ENCODE assay signal across 11 cellular contexts in the genomic region with DNA sequence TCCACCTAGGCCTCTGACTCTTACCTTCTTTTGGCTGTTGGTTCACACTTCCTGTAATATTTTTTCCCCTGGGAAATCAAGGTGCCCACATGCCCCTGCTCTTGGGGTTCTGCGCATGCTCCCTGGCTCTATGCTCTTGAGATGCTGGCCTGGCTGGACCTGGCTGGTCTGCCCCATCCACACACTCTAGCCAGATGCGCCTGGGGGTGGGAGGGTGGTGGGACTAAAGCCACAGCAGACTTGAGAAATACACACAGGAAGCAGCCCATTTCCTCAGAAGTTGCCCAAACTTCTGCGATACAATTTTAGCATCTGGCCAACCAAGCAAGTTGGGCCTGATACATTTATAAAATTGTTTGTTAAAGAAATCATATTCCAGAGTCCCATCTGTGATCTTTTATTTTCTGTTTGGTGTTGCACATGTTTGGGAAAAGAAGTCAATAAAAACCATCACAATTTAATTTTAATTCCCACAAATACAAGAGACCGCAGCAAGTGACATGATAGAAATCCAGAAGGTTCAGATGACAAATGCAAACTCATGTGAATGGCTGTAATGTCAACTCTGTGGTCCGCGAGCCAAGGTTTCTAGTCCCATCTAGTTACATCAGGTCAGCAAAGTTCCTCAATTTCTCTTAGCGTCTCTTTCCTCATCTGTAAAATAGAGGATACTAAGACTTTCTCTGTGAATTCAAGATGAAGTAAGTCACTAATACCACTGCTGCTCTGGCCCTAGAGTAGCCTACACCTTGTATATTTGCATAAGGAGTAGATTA. TPM values are rescaled to one million over a fixed set of nuclear protein-coding genes. Genes with fewer than 3 reads are reported as not detected.
DNase-seq lines count a peak whose midpoint lies in the region; ATAC-seq and TF ChIP-seq lines count a peak whose summit lies in the region.
"Had no signal": no experiment of that assay in that cellular context is flagged by ENCODE, and none has a peak within 500 bp of the region (broad histone marks: within the 10 kb centered on the region; RNA-seq: fewer than 3 reads in every experiment).

No MANE protein-coding gene starts in this region.

- peaks cover 10% of the 10 kb centered on the region for H3K9me1 ChIP-seq in IMR-90 (ENCODE audit: insufficient read depth, low read length)

- no peak overlapping the region for H4K5ac ChIP-seq in IMR-90 (ENCODE audit: low read depth, low read length)

- peaks cover 60 to 92% (median 90%) of the 10 kb centered on the region in 3 donors for H3K4me1 Mint-ChIP-seq in naive B cell

- no peak overlapping the region for H2BK120ac ChIP-seq in IMR-90 (ENCODE audit: low read depth, low read length)

- H2AK9ac ChIP-seq in IMR-90 (replicated peaks; ENCODE audit: low read depth, low read length, poor library complexity), result no peak overlapping the region

- peak overlapping the region; percentile 68 to 97 (median 94) for H3K27ac Mint-ChIP-seq in naive B cell
- H3K27ac Mint-ChIP-seq: activated CD4-positive, alpha-beta T cell treated with anti-CD3 and anti-CD28 coated beads, Interleukin-2, amount 10 ng/mL, durations not matched to agents 24 days and 14 days had no signal

- H3K4me1 ChIP-seq in IMR-90 (ENCODE audit: control insufficient read depth, insufficient read depth, low read length), result peaks cover 19% of the 10 kb centered on the region

- TF ChIP-seq RAD21 in IMR-90 (IDR thresholded peaks at IDR 0.05; ENCODE audit: low read length), result no peak

- no peak overlapping the region for H4K8ac ChIP-seq in IMR-90 (ENCODE audit: low read depth in 2 of 2, low read length in 2 of 2)

- no peak overlapping the region for H3K18ac ChIP-seq in IMR-90 (ENCODE audit: low read depth, low read length)

- no peaks in the 10 kb centered on the region for H3K36me3 ChIP-seq in IMR-90 (ENCODE audit: control insufficient read depth, insufficient read depth, low read length)

- no peaks in the 10 kb centered on the region for H3K36me3 Mint-ChIP-seq in naive B cell

- no TSS peak for BruUV-seq in IMR-90 (replicated peaks; lab: Mats Ljungman, UMichigan)

- no peaks in the 10 kb centered on the region for H3K27me3 Mint-ChIP-seq in naive B cell
- H3K27me3 Mint-ChIP-seq: activated CD4-positive, alpha-beta T cell treated with anti-CD3 and anti-CD28 coated beads, Interleukin-2, amount 10 ng/mL, durations not matched to agents 24 days and 14 days had no signal

- CTCF ChIA-PET in IMR-90 (lab: Yijun Ruan, JAX) (no interaction called here), HEK293T (lab: Yijun Ruan, JAX) (no interaction called here)

- WGBS in IMR-90 (ENCODE audit: extremely low coverage in 2 of 2, insufficient read length in 1 of 2), 2 experiments, result no CpG with 5 or more reads among the region's 7 CpGs

- no peak overlapping the region for H3K56ac ChIP-seq in IMR-90 (ENCODE audit: extremely low read depth, insufficient read depth, low read length)

- H3K9me3 ChIP-seq in IMR-90 (ENCODE audit: control insufficient read depth, insufficient read depth, low read length), result peaks cover 4% of the 10 kb centered on the region

- no peak overlapping the region for H2BK5ac ChIP-seq in IMR-90 (ENCODE audit: low read depth, low read length, poor library complexity, severe bottlenecking)

- ATAC-seq in IMR-90 (ENCODE audit: low read depth), result no peak
- ATAC-seq in naive B cell (ENCODE audit: low read depth in 2 of 2), result peak in 1 of 2 donors; percentile 11
- no peak for ATAC-seq in GM21576 (IDR thresholded peaks at IDR 0.05; ENCODE audit: unreplicated experiment)
- ATAC-seq in HG03108 (IDR thresholded peaks at IDR 0.05; ENCODE audit: unreplicated experiment), result no peak

- POLR2A ChIA-PET in IMR-90 (lab: Charles Lee; ENCODE audit: unreplicated experiment), result no interaction called here
- POLR2A ChIA-PET in HEK293T (lab: Yijun Ruan, JAX), result no interaction called here

- H4K91ac ChIP-seq in IMR-90 (ENCODE audit: insufficient read depth, low read depth, low read length), result no peak overlapping the region

- DNase-seq in Ammon's horn (ENCODE audit: low spot score) (peak; percentile 68), IMR-90 (no peak), UCSD-AML1 (lab: John Stamatoyannopoulos, UW; ENCODE audit: unreplicated experiment) (peak; percentile 74), naive B cell (no peak), HEK293T (ENCODE audit: extremely low spot score) (no peak), cerebellar cortex (ENCODE audit: low spot score) (no peak)
- DNase-seq: GOT3; stimulated activated CD4-positive, alpha-beta T cell treated with anti-CD3 and anti-CD28 coated beads, Interleukin-4, amount 100 ng/mL, for 1 hour had no signal

- intact Hi-C loops in IMR-90 (cut with micrococcal nuclease), result no loop called here

- peak overlapping the region; percentile 74 to 90 (median 82) for H3K4me3 Mint-ChIP-seq in naive B cell
- H3K4me3 Mint-ChIP-seq: activated CD4-positive, alpha-beta T cell treated with anti-CD3 and anti-CD28 coated beads, Interleukin-2, amount 10 ng/mL, durations not matched to agents 24 days and 14 days had no signal

- H3K14ac ChIP-seq in IMR-90 (replicated peaks; ENCODE audit: low read depth, low read length), result no peak overlapping the region

- no peak overlapping the region for H3K9ac ChIP-seq in IMR-90 (ENCODE audit: low read depth, low read length)

- H3K27me3 ChIP-seq in IMR-90 (ENCODE audit: control insufficient read depth, insufficient read depth, low read length), result no peaks in the 10 kb centered on the region; the same call in 1 of the 2 replicates

- no peak overlapping the region for H3K27ac ChIP-seq in IMR-90 (ENCODE audit: insufficient read depth, low read length)

- no peak overlapping the region for H3K23ac ChIP-seq in IMR-90 (ENCODE audit: low read depth, low read length)

- in situ Hi-C loops in IMR-90 (cut with MboI; ENCODE audit: low sequenced_read_pairs), result no loop called here

- TF ChIP-seq CTCF in IMR-90 (conservative IDR thresholded peaks at IDR 0.05; ENCODE audit: low read depth, low read length), result no peak

- H3K4ac ChIP-seq in IMR-90 (ENCODE audit: low read depth, low read length), result no peak overlapping the region

- no peaks in the 10 kb centered on the region for H4K20me1 ChIP-seq in IMR-90 (ENCODE audit: insufficient read depth, low read length)

- no peak overlapping the region for H2BK15ac ChIP-seq in IMR-90 (ENCODE audit: low read depth, low read length)

- TF ChIP-seq POLR2A in IMR-90 (IDR thresholded peaks at IDR 0.05; ENCODE audit: low read depth, low read length), result no peak

- H3K9me3 Mint-ChIP-seq in naive B cell, result peaks cover 0 to 14% (median 0%) of the 10 kb centered on the region in 7 donors
- H3K9me3 Mint-ChIP-seq: activated CD4-positive, alpha-beta T cell treated with anti-CD3 and anti-CD28 coated beads, Interleukin-2, amount 10 ng/mL, durations not matched to agents 24 days and 14 days had no signal

- H3K4me2 ChIP-seq in IMR-90 (ENCODE audit: low read depth, low read length), result no peak overlapping the region

- no peak overlapping the region for H2BK20ac ChIP-seq in IMR-90 (ENCODE audit: low read depth, low read length)

- dilution Hi-C loops in IMR-90 (cut with HindIII; ENCODE audit: low sequenced_read_pairs, unreplicated experiment), result no loop called here

- no peak overlapping the region for H3K4me3 ChIP-seq in IMR-90 (ENCODE audit: insufficient read depth, low read depth, low read length)

- peak overlapping the region; percentile 18 for H2AFZ ChIP-seq in IMR-90 (replicated peaks; ENCODE audit: low read length, poor library complexity)

- no peaks in the 10 kb centered on the region for H3K79me1 ChIP-seq in IMR-90 (ENCODE audit: low read depth in 1 of 2, low read length in 2 of 2)

- no peak overlapping the region for H2AK5ac ChIP-seq in IMR-90 (ENCODE audit: low read depth, low read length)

TF ChIP-seq in IMR-90, 13 proteins besides CTCF, POLR2A, EP300 and RAD21:
- TF ChIP-seq, protein P1, sequence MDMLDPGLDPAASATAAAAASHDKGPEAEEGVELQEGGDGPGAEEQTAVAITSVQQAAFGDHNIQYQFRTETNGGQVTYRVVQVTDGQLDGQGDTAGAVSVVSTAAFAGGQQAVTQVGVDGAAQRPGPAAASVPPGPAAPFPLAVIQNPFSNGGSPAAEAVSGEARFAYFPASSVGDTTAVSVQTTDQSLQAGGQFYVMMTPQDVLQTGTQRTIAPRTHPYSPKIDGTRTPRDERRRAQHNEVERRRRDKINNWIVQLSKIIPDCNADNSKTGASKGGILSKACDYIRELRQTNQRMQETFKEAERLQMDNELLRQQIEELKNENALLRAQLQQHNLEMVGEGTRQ (IDR thresholded peaks at IDR 0.05; ENCODE audit: low read depth, low read length), result no peak
- TF ChIP-seq SMC3 (IDR thresholded peaks at IDR 0.05; ENCODE audit: low read depth, low read length) (no peak), BHLHE40 (IDR thresholded peaks at IDR 0.05; ENCODE audit: low read depth, low read length) (no peak), RCOR1 (IDR thresholded peaks at IDR 0.05; ENCODE audit: insufficient replicate concordance, low read length) (no peak), NFE2L2 (IDR thresholded peaks at IDR 0.05; ENCODE audit: low read depth, low read length) (no peak)

TF ChIP-seq in HEK293T, 16 proteins besides CTCF, POLR2A, EP300 and RAD21:
- no peak for TF ChIP-seq ELF4 (IDR thresholded peaks at IDR 0.05)

RNA-seq across cellular contexts. Expression of a gene that starts 55.9 kb away (rescaled TPM):
- 16.7 and 20.8 TPM in 2 replicates for total RNA-seq in IMR-90 (2012; rRNA removed)
- 16.1 and 16.6 TPM in 2 replicates for polyA plus RNA-seq in IMR-90 (2012; rRNA removed)
- polyA plus RNA-seq in IMR-90 (2012; cell fraction: cytosol; rRNA removed), result 7.0 and 12.0 TPM in 2 replicates
- 43.0 and 72.9 TPM in 2 replicates for polyA plus RNA-seq in IMR-90 (2012; cell fraction: nucleus; rRNA removed; ENCODE audit: low replicate concordance)
- polyA plus RNA-seq in naive B cell (ENCODE audit: low read depth in 6 of 6), result 10 to 100 TPM; 27.1 to 56.6 (median 40.9) TPM

Comparison
In these comparisons a context has a peak if more than half of its experiments do, and no peak if none do; other contexts are left out.
1. DNase-seq: peak in Ammon's horn (single experiment) and UCSD-AML1 (single experiment); none in IMR-90 (single experiment), naive B cell (single experiment), HEK293T (single experiment) and cerebellar cortex (single experiment).